8 cellular contexts compared by ENCODE assay signal in genomic region chr4:127963633-127964398, GRCh38. TPM values are rescaled to one million over a fixed set of nuclear protein-coding genes. Genes with fewer than 3 reads are reported as not detected.
DNase-seq lines count a peak whose midpoint lies in the region; ATAC-seq and TF ChIP-seq lines count a peak whose summit lies in the region.
"Not testable (repeated sequence)": the region's sequence is repeated elsewhere in the genome, so short reads cannot be mapped to it uniquely, and the experiment has no call there.

No MANE protein-coding gene starts in this region.

- not testable (repeated sequence) for TF ChIP-seq POLR2A in body of pancreas (IDR thresholded peaks at IDR 0.05)

- H3K4me2 ChIP-seq in OCI-LY1 (ENCODE audit: low read length), result peak overlapping the region; percentile 72; the same call in 1 of the 2 replicates
- peak overlapping the region; percentile 42 for H3K4me2 ChIP-seq in mesenchymal stem cell (ENCODE audit: low read length, poor library complexity, severe bottlenecking)

- H3K14ac ChIP-seq in mesenchymal stem cell (ENCODE audit: low read length in 2 of 2), result not testable (repeated sequence)

- H2AK5ac ChIP-seq in mesenchymal stem cell (ENCODE audit: low read length, severe bottlenecking), result not testable (repeated sequence)

- H3K9me3 ChIP-seq in OCI-LY1 (ENCODE audit: low read length); body of pancreas; mesenchymal stem cell (ENCODE audit: control insufficient read depth, low read length): not testable (repeated sequence)

- H3K4me3 ChIP-seq in GM12864 (ENCODE audit: low read depth, low read length), result peak overlapping the region; percentile 96
- peak overlapping the region; percentile 80 for H3K4me3 ChIP-seq in OCI-LY1 (ENCODE audit: low read depth, low read length, poor library complexity, severe bottlenecking)
- H3K4me3 ChIP-seq in body of pancreas, result peak overlapping the region; percentile 92 to 97
- H3K4me3 ChIP-seq in fibroblast of pulmonary artery (replicated peaks; ENCODE audit: low read depth, low read length), result peak overlapping the region; percentile 82
- peak overlapping the region; percentile 70 to 98 for H3K4me3 ChIP-seq in mesenchymal stem cell (ENCODE audit: insufficient read depth in 1 of 2, low read depth in 1 of 2, low read length in 2 of 2)
- peak overlapping the region; percentile 98 for H3K4me3 ChIP-seq in retinal pigment epithelial cell (ENCODE audit: low read length)

- peaks cover 19% of the 10 kb centered on the region for H3K4me1 ChIP-seq in OCI-LY1 (ENCODE audit: insufficient read depth, low read length, severe bottlenecking)
- peaks cover 38% of the 10 kb centered on the region for H3K4me1 ChIP-seq in body of pancreas
- not testable (repeated sequence) for H3K4me1 ChIP-seq in mesenchymal stem cell (ENCODE audit: control insufficient read depth, insufficient read depth, low read depth, low read length)

- DNase-seq in GM12864 (ENCODE audit: low read depth); fibroblast of pulmonary artery (ENCODE audit: low read depth); mesenchymal stem cell; retinal pigment epithelial cell (ENCODE audit: low read depth): not testable (repeated sequence)
- peak; percentile 28 for DNase-seq in activated CD4-positive, alpha-beta memory T cell treated with anti-CD3 and anti-CD28 coated beads, Interleukin-2, amount 10 ng/mL, durations not matched to agents 7 days and 5 days
- peak in 1 of 4 donors; percentile 9 for DNase-seq in body of pancreas

- H3K18ac ChIP-seq in mesenchymal stem cell (ENCODE audit: low read depth in 1 of 2, low read length in 2 of 2), result not testable (repeated sequence)

- POLR2A ChIA-PET in activated CD4-positive, alpha-beta memory T cell treated with anti-CD3 and anti-CD28 coated beads, Interleukin-2, amount 10 ng/mL, durations not matched to agents 7 days and 5 days (lab: Charles Lee), result interaction anchor here (1.0 to 4.2 kb wide), 6 partner anchors 13 to 328 kb away, joined by 3 to 77 read pairs (median 14); partner anchors contain the start of genes LARP1B and PLK4

- H3K79me2 ChIP-seq in OCI-LY1 (ENCODE audit: insufficient read depth, low read length), result peaks cover 51% of the 10 kb centered on the region

- not testable (repeated sequence) for TF ChIP-seq CTCF in 22Rv1 (IDR thresholded peaks at IDR 0.05); GM12864 (IDR thresholded peaks at IDR 0.05; ENCODE audit: low read depth, low read length, missing control alignments); OCI-LY1 (IDR thresholded peaks at IDR 0.05; ENCODE audit: low read length); body of pancreas (IDR thresholded peaks at IDR 0.05); fibroblast of pulmonary artery (IDR thresholded peaks at IDR 0.05; ENCODE audit: low read length, missing control alignments); retinal pigment epithelial cell (conservative IDR thresholded peaks at IDR 0.05; ENCODE audit: low read depth, low read length)

- H4K91ac ChIP-seq in mesenchymal stem cell (ENCODE audit: low read length), result not testable (repeated sequence)

- not testable (repeated sequence) for H4K8ac ChIP-seq in mesenchymal stem cell (ENCODE audit: low read length)

- H3K36me3 Mint-ChIP-seq in activated CD4-positive, alpha-beta memory T cell treated with anti-CD3 and anti-CD28 coated beads, Interleukin-2, amount 10 ng/mL, durations not matched to agents 7 days and 5 days (ENCODE audit: low read depth), result peaks cover 15% of the 10 kb centered on the region

- not testable (repeated sequence) for H2BK120ac ChIP-seq in mesenchymal stem cell (ENCODE audit: low read depth, low read length)

- not testable (repeated sequence) for H3K9me2 ChIP-seq in OCI-LY1 (ENCODE audit: low read depth, low read length)

- not testable (repeated sequence) for ATAC-seq in body of pancreas

- H3F3A ChIP-seq in OCI-LY1 (ENCODE audit: insufficient read depth, low read length), result not testable (repeated sequence)

- not testable (repeated sequence) for H3K4ac ChIP-seq in mesenchymal stem cell (ENCODE audit: low read depth in 1 of 2, low read length in 2 of 2)

- peaks cover 13% of the 10 kb centered on the region for H3K79me1 ChIP-seq in mesenchymal stem cell (replicated peaks; ENCODE audit: low read length, poor library complexity, severe bottlenecking)

- H3K23ac ChIP-seq in mesenchymal stem cell (ENCODE audit: low read length in 2 of 2), result not testable (repeated sequence)

- WGBS in body of pancreas, 2 donors, result 33 to 37% methylated on average over 24 to 35 of the region's 35 CpGs
- WGBS in mesenchymal stem cell, result 80% methylated on average over 16 of the region's 35 CpGs

- peak overlapping the region; percentile 81 for H3K27ac Mint-ChIP-seq in activated CD4-positive, alpha-beta memory T cell treated with anti-CD3 and anti-CD28 coated beads, Interleukin-2, amount 10 ng/mL, durations not matched to agents 7 days and 5 days

- H3K36me3 ChIP-seq in OCI-LY1 (ENCODE audit: insufficient read depth, low read length); body of pancreas (replicated peaks in 1 of 2; ENCODE audit: insufficient read depth in 1 of 2, low read depth in 2 of 2); mesenchymal stem cell (ENCODE audit: control insufficient read depth in 1 of 2, insufficient read depth in 2 of 2, low read depth in 1 of 2, low read length in 2 of 2): not testable (repeated sequence)

- not testable (repeated sequence) for H2BK15ac ChIP-seq in mesenchymal stem cell (ENCODE audit: low read depth, poor library complexity, severe bottlenecking)

- not testable (repeated sequence) for H4K20me1 ChIP-seq in OCI-LY1 (ENCODE audit: insufficient read depth, low read length)

- peak overlapping the region; percentile 94; the same call in 1 of the 2 replicates for H3K9ac ChIP-seq in OCI-LY1 (ENCODE audit: low read length)
- not testable (repeated sequence) for H3K9ac ChIP-seq in mesenchymal stem cell (ENCODE audit: low read length)

- peaks cover 41% of the 10 kb centered on the region for H3K4me1 Mint-ChIP-seq in activated CD4-positive, alpha-beta memory T cell treated with anti-CD3 and anti-CD28 coated beads, Interleukin-2, amount 10 ng/mL, durations not matched to agents 7 days and 5 days

- H2BK12ac ChIP-seq in mesenchymal stem cell (ENCODE audit: low read length in 2 of 2), result not testable (repeated sequence)

- not testable (repeated sequence) for H3K27me3 ChIP-seq in OCI-LY1 (ENCODE audit: insufficient read depth, low read length); body of pancreas; mesenchymal stem cell (ENCODE audit: control insufficient read depth in 1 of 2, insufficient read depth in 1 of 2, low read length in 2 of 2)

- H3K27me3 Mint-ChIP-seq in activated CD4-positive, alpha-beta memory T cell treated with anti-CD3 and anti-CD28 coated beads, Interleukin-2, amount 10 ng/mL, durations not matched to agents 7 days and 5 days, result not testable (repeated sequence)

- H2AFZ ChIP-seq in OCI-LY1 (ENCODE audit: low read length); mesenchymal stem cell (ENCODE audit: low read depth, low read length): not testable (repeated sequence)

- H3K4me3 Mint-ChIP-seq in activated CD4-positive, alpha-beta memory T cell treated with anti-CD3 and anti-CD28 coated beads, Interleukin-2, amount 10 ng/mL, durations not matched to agents 7 days and 5 days, result peak overlapping the region; percentile 77

- CTCF ChIA-PET in activated CD4-positive, alpha-beta memory T cell treated with anti-CD3 and anti-CD28 coated beads, Interleukin-2, amount 10 ng/mL, durations not matched to agents 7 days and 5 days (lab: Charles Lee), result interaction anchor here (2.3 kb wide), 1 partner anchor 97 kb away, joined by 15 read pairs; the partner anchor contains the start of gene LARP1B

- not testable (repeated sequence) for H3K9me3 Mint-ChIP-seq in activated CD4-positive, alpha-beta memory T cell treated with anti-CD3 and anti-CD28 coated beads, Interleukin-2, amount 10 ng/mL, durations not matched to agents 7 days and 5 days

- H2BK5ac ChIP-seq in mesenchymal stem cell (ENCODE audit: low read depth, low read length, poor library complexity, severe bottlenecking), result not testable (repeated sequence)

- intact Hi-C loops in body of pancreas (cut with DNase I), result not testable (repeated sequence)

- peak overlapping the region; percentile 95 for H3K27ac ChIP-seq in 22Rv1
- H3K27ac ChIP-seq in OCI-LY1 (ENCODE audit: low read depth, low read length, poor library complexity, severe bottlenecking); mesenchymal stem cell (ENCODE audit: low read length, poor library complexity, severe bottlenecking): not testable (repeated sequence)
- peak overlapping the region; percentile 95 to 99 (median 98) for H3K27ac ChIP-seq in body of pancreas

RNA-seq across cellular contexts. Expression of gene MFSD8, which starts 1.2 kb away (rescaled TPM):
- total RNA-seq in activated CD4-positive, alpha-beta memory T cell treated with anti-CD3 and anti-CD28 coated beads, Interleukin-2, amount 10 ng/mL, durations not matched to agents 7 days and 5 days, result 10 to 100 TPM; 19.4 to 21.4 TPM
- 10 to 100 TPM; 12.5 to 27.0 TPM for total RNA-seq in body of pancreas
- polyA plus RNA-seq in mesenchymal stem cell (2013, experiment 1 of 2), result 12.9 TPM
- 15.0 TPM for polyA plus RNA-seq in mesenchymal stem cell (2013, experiment 2 of 2)

RNA-seq across cellular contexts. Expression of gene ABHD18, which starts 1.4 kb away (rescaled TPM):
- total RNA-seq in activated CD4-positive, alpha-beta memory T cell treated with anti-CD3 and anti-CD28 coated beads, Interleukin-2, amount 10 ng/mL, durations not matched to agents 7 days and 5 days, result 10 to 100 TPM; 23.6 to 26.8 TPM
- 10 to 100 TPM; 10.1 to 10.5 TPM for total RNA-seq in body of pancreas
- 4.4 TPM for polyA plus RNA-seq in mesenchymal stem cell (2013, experiment 1 of 2)
- 4.4 TPM for polyA plus RNA-seq in mesenchymal stem cell (2013, experiment 2 of 2)
